ENCODE assay signal across 23 cellular contexts in genomic region chr1:170836146-170836545, GRCh38.
DNase-seq lines count a peak whose midpoint lies in the region; ATAC-seq and TF ChIP-seq lines count a peak whose summit lies in the region.
"Had no signal": no experiment of that assay in that cellular context is flagged by ENCODE, and none has a peak within 500 bp of the region (broad histone marks: within the 10 kb centered on the region; RNA-seq: fewer than 3 reads in every experiment).

No MANE protein-coding gene starts in this region.

- H3K27me3 Mint-ChIP-seq in activated CD4-positive, alpha-beta memory T cell treated with anti-CD3 and anti-CD28 coated beads, Interleukin-2, amount 10 ng/mL, durations not matched to agents 7 days and 5 days: no peaks in the 10 kb centered on the region
- H3K27me3 Mint-ChIP-seq: CD4-positive, CD25-positive, alpha-beta regulatory T cell had no signal

- peak; percentile 61 for ATAC-seq in SK-N-SH treated with all-trans-retinoic acid at 6 μM for 48 hours
- ATAC-seq: GM23338, HepG2, T-helper 17 cell had no signal

- no peaks in the 10 kb centered on the region for H3K36me3 Mint-ChIP-seq in activated CD4-positive, alpha-beta memory T cell treated with anti-CD3 and anti-CD28 coated beads, Interleukin-2, amount 10 ng/mL, durations not matched to agents 7 days and 5 days (ENCODE audit: low read depth)
- H3K36me3 Mint-ChIP-seq: CD4-positive, CD25-positive, alpha-beta regulatory T cell had no signal

- no peak overlapping the region for H3K27ac Mint-ChIP-seq in activated CD4-positive, alpha-beta memory T cell treated with anti-CD3 and anti-CD28 coated beads, Interleukin-2, amount 10 ng/mL, durations not matched to agents 7 days and 5 days
- H3K27ac Mint-ChIP-seq: CD4-positive, CD25-positive, alpha-beta regulatory T cell; GM23338; nephron; stimulated activated naive CD8-positive, alpha-beta T cell treated with anti-CD3 and anti-CD28 coated beads, Interleukin-15, Interleukin-2, amounts not matched to agents 100 ng/mL and 50 ng/mL, for 24 hours; T-helper 17 cell had no signal

- POLR2A ChIA-PET in activated CD4-positive, alpha-beta memory T cell treated with anti-CD3 and anti-CD28 coated beads, Interleukin-2, amount 10 ng/mL, durations not matched to agents 7 days and 5 days (lab: Charles Lee): no interaction called here

- no peaks in the 10 kb centered on the region for H3K4me1 Mint-ChIP-seq in activated CD4-positive, alpha-beta memory T cell treated with anti-CD3 and anti-CD28 coated beads, Interleukin-2, amount 10 ng/mL, durations not matched to agents 7 days and 5 days
- H3K4me1 Mint-ChIP-seq: CD4-positive, CD25-positive, alpha-beta regulatory T cell; GM23338; nephron; T-helper 17 cell had no signal

- CTCF ChIA-PET in activated CD4-positive, alpha-beta memory T cell treated with anti-CD3 and anti-CD28 coated beads, Interleukin-2, amount 10 ng/mL, durations not matched to agents 7 days and 5 days (lab: Charles Lee): no interaction called here

- peaks cover 2% of the 10 kb centered on the region for H3K9me3 Mint-ChIP-seq in activated CD4-positive, alpha-beta memory T cell treated with anti-CD3 and anti-CD28 coated beads, Interleukin-2, amount 10 ng/mL, durations not matched to agents 7 days and 5 days

- DNase-seq in ELR (ENCODE audit: low read depth) (peak; percentile 22), fibroblast of peridontal ligament (ENCODE audit: extremely low read depth) (peak; percentile 53), stromal cell of bone marrow (ENCODE audit: low read depth) (peak; percentile 33), NCI-H345 treated with DMSO at 0.1 percent for 48 hours (lab: John Stamatoyannopoulos, UW; ENCODE audit: unreplicated experiment) (no peak), GOT3 (lab: John Stamatoyannopoulos, UW) (no peak)
- no peak for DNase-seq in activated CD4-positive, alpha-beta memory T cell treated with anti-CD3 and anti-CD28 coated beads, Interleukin-2, amount 10 ng/mL, durations not matched to agents 7 days and 5 days
- DNase-seq: activated CD4-positive, alpha-beta T cell treated with anti-CD3 and anti-CD28 coated beads, Interleukin-2, amount 50 U/mL, for 4 hours; activated T-cell treated with anti-CD3 and anti-CD28 coated beads for 4 hours; aorta; CD4-positive, CD25-positive, alpha-beta regulatory T cell; DMS79; kidney glomerular epithelial cell; mesendoderm; PC-9; posterior cingulate gyrus; stimulated activated CD4-positive, alpha-beta T cell treated with anti-CD3 and anti-CD28 coated beads, Interleukin-2, amount 100 ng/mL, for 24 hours; T-helper 17 cell; transverse colon had no signal

- no peak overlapping the region for H3K4me3 Mint-ChIP-seq in activated CD4-positive, alpha-beta memory T cell treated with anti-CD3 and anti-CD28 coated beads, Interleukin-2, amount 10 ng/mL, durations not matched to agents 7 days and 5 days
- H3K4me3 Mint-ChIP-seq: CD4-positive, CD25-positive, alpha-beta regulatory T cell; GM23338; nephron; stimulated activated naive CD8-positive, alpha-beta T cell treated with anti-CD3 and anti-CD28 coated beads, Interleukin-15, Interleukin-2, amounts not matched to agents 100 ng/mL and 50 ng/mL, for 24 hours; T-helper 17 cell had no signal

TF ChIP-seq in SK-N-SH treated with all-trans-retinoic acid at 6 μM for 48 hours, 23 proteins besides CTCF, POLR2A, EP300 and RAD21:
- TF ChIP-seq ESRRG (CRISPR knock-in tag; IDR thresholded peaks at IDR 0.05) (no peak), OSR1 (CRISPR knock-in tag; IDR thresholded peaks at IDR 0.05) (0 out of 2 replicates have a peak, but pooled peaks have one; percentile 31)

Comparison
In these comparisons a context has a peak if more than half of its experiments do, and no peak if none do; other contexts are left out.
1. DNase-seq: peak in ELR (single experiment), fibroblast of peridontal ligament (single experiment) and stromal cell of bone marrow (single experiment); none in NCI-H345 treated with DMSO at 0.1 percent for 48 hours (single experiment), activated CD4-positive, alpha-beta memory T cell treated with anti-CD3 and anti-CD28 coated beads, Interleukin-2, amount 10 ng/mL, durations not matched to agents 7 days and 5 days (single experiment) and GOT3 (single experiment).